19 cellular contexts compared by ENCODE assay signal in the genomic region with DNA sequence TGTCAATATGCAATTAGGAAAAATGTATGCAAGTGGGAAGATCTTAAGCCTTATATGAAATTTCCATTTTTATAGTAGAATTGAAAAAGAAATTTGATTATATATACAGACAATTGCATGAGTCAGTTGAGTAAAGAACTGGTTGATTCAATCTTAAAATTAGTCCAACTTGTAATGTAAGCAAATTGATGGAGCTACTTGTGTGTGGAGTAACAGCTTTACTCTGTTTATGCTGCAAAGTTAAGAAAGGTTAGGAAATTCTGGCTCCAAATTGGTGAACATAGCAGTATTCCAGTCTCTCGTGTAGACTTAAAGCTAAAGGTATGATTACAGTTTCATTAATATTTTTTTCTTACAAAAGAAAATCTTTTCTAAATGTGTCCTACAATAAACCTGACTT. TPM values are rescaled to one million over a fixed set of nuclear protein-coding genes. Genes with fewer than 3 reads are reported as not detected.
DNase-seq lines count a peak whose midpoint lies in the region; ATAC-seq, FAIRE-seq and TF ChIP-seq lines count a peak whose summit lies in the region.
"Had no signal": no experiment of that assay in that cellular context is flagged by ENCODE, and none has a peak within 500 bp of the region (broad histone marks: within the 10 kb centered on the region; RNA-seq: fewer than 3 reads in every experiment).

No MANE protein-coding gene starts in this region.

- H3K36me3 ChIP-seq in DND-41 (ENCODE audit: insufficient read depth, low read length) (peaks cover 51% of the 10 kb centered on the region), bronchial epithelial cell (ENCODE audit: control insufficient read depth, insufficient read depth, low read length) (peaks cover 4% of the 10 kb centered on the region), tibial nerve (peaks cover 0 to 5% (median 0%) of the 10 kb centered on the region in 3 donors)
- H3K36me3 ChIP-seq: thoracic aorta had no signal

- H3K4me3 Mint-ChIP-seq in T-helper 1 cell treated with Interleukin-12 subunit alpha and Interleukin-12 subunit beta and Interleukin-4 antibody, amounts not matched to agents 30 μg/mL and 1 μg/mL, for 36 hours: peak overlapping the region; percentile 99
- peak overlapping the region; percentile 85 for H3K4me3 Mint-ChIP-seq in natural killer cell
- H3K4me3 Mint-ChIP-seq: HFFc6 had no signal

- H3K4me1 ChIP-seq in DND-41 (ENCODE audit: insufficient read depth, low read length) (peaks cover 85% of the 10 kb centered on the region), tibial nerve (peaks cover 0 to 86% (median 27%) of the 10 kb centered on the region in 4 donors)

- TF ChIP-seq POLR2A in tibial nerve (IDR thresholded peaks at IDR 0.05): no peak

- no peak for ATAC-seq in DND-41 (ENCODE audit: insufficient read depth, low read depth)
- ATAC-seq in natural killer cell: no peak
- no peak for ATAC-seq in GM18873 (IDR thresholded peaks at IDR 0.05; ENCODE audit: low FRiP score, unreplicated experiment)
- ATAC-seq: pancreas had no signal

- WGBS in tibial nerve, 2 donors: 73 to 83% methylated on average over 1 of the region's 1 CpG

- H3K27ac Mint-ChIP-seq in T-helper 1 cell treated with Interleukin-12 subunit alpha and Interleukin-12 subunit beta and Interleukin-4 antibody, amounts not matched to agents 30 μg/mL and 1 μg/mL, for 36 hours: peak overlapping the region; percentile 75
- peak overlapping the region in 1 of 2 donors; percentile 87 for H3K27ac Mint-ChIP-seq in natural killer cell
- H3K27ac Mint-ChIP-seq: HFFc6 had no signal

- H3K4me3 ChIP-seq in DND-41 (ENCODE audit: low read depth in 1 of 2, low read length in 2 of 2): peak overlapping the region; percentile 23 to 68; a peak in 3 of 4 replicates
- no peak overlapping the region for H3K4me3 ChIP-seq in bronchial epithelial cell (ENCODE audit: low read depth, low read length)
- H3K4me3 ChIP-seq in tibial nerve: no peak overlapping the region
- H3K4me3 ChIP-seq: thoracic aorta had no signal

- peak overlapping the region; percentile 79 for H3K9ac ChIP-seq in DND-41 (ENCODE audit: low read depth, low read length)

- H3K27me3 ChIP-seq in DND-41 (ENCODE audit: insufficient read depth, low read length, poor library complexity) (no peaks in the 10 kb centered on the region), bronchial epithelial cell (ENCODE audit: control insufficient read depth, insufficient read depth, low read length) (no peaks in the 10 kb centered on the region), tibial nerve (no peaks in the 10 kb centered on the region)
- H3K27me3 ChIP-seq: pancreas had no signal

- peak overlapping the region; percentile 67 for H3K4me2 ChIP-seq in DND-41 (ENCODE audit: insufficient read depth, low read length)

- TF ChIP-seq EP300 in tibial nerve (IDR thresholded peaks at IDR 0.05): no peak

- intact Hi-C loops in natural killer cell (cut with micrococcal nuclease): no loop called here

- FAIRE-seq in bronchial epithelial cell (lab: Jason Lieb, UNC): no peak
- FAIRE-seq: astrocyte, GM12892, pancreas, TTC549 had no signal

- H2AFZ ChIP-seq in DND-41 (ENCODE audit: low read depth, low read length): no peak overlapping the region

- no peaks in the 10 kb centered on the region for H3K9me3 Mint-ChIP-seq in T-helper 1 cell treated with Interleukin-12 subunit alpha and Interleukin-12 subunit beta and Interleukin-4 antibody, amounts not matched to agents 30 μg/mL and 1 μg/mL, for 36 hours
- no peaks in the 10 kb centered on the region for H3K9me3 Mint-ChIP-seq in natural killer cell
- H3K9me3 Mint-ChIP-seq: HFFc6 had no signal

- no peaks in the 10 kb centered on the region for H3K27me3 Mint-ChIP-seq in T-helper 1 cell treated with Interleukin-12 subunit alpha and Interleukin-12 subunit beta and Interleukin-4 antibody, amounts not matched to agents 30 μg/mL and 1 μg/mL, for 36 hours (ENCODE audit: low read depth)
- no peaks in the 10 kb centered on the region for H3K27me3 Mint-ChIP-seq in natural killer cell (ENCODE audit: low read depth in 2 of 2)

- no peak for TF ChIP-seq CTCF in DND-41 (IDR thresholded peaks at IDR 0.05; ENCODE audit: borderline replicate concordance, extremely low read depth, low read length, poor library complexity, severe bottlenecking)
- TF ChIP-seq CTCF in bronchial epithelial cell (IDR thresholded peaks at IDR 0.05; ENCODE audit: insufficient read depth, low read length, severe bottlenecking): no peak
- TF ChIP-seq CTCF in natural killer cell (IDR thresholded peaks at IDR 0.05): no peak
- TF ChIP-seq CTCF in tibial nerve (IDR thresholded peaks at IDR 0.05): no peak

- H3K9me3 ChIP-seq in DND-41 (ENCODE audit: insufficient read depth, low read length, severe bottlenecking): no peaks in the 10 kb centered on the region
- no peaks in the 10 kb centered on the region for H3K9me3 ChIP-seq in tibial nerve
- H3K9me3 ChIP-seq: pancreas, thoracic aorta had no signal

- H4K20me1 ChIP-seq in DND-41 (ENCODE audit: insufficient read depth, low read length): no peaks in the 10 kb centered on the region; the same call in 1 of the 2 replicates

- H3K27ac ChIP-seq in DND-41 (ENCODE audit: low read length): peak overlapping the region; percentile 92
- peak overlapping the region in 1 of 4 donors; percentile 21 for H3K27ac ChIP-seq in tibial nerve
- H3K27ac ChIP-seq: 22Rv1, thoracic aorta had no signal

- peaks cover 83% of the 10 kb centered on the region for H3K36me3 Mint-ChIP-seq in T-helper 1 cell treated with Interleukin-12 subunit alpha and Interleukin-12 subunit beta and Interleukin-4 antibody, amounts not matched to agents 30 μg/mL and 1 μg/mL, for 36 hours (ENCODE audit: low read depth)
- H3K36me3 Mint-ChIP-seq in natural killer cell: peaks cover 8% of the 10 kb centered on the region

- H3K79me2 ChIP-seq in DND-41 (ENCODE audit: insufficient read depth, low read length): peaks cover 98% of the 10 kb centered on the region

- DNase-seq in T-helper 1 cell (no peak), DND-41 (no peak), bronchial epithelial cell (ENCODE audit: low read depth) (peak; percentile 40), natural killer cell (no peak), occipital lobe (lab: John Stamatoyannopoulos, UW) (no peak), tibial nerve (ENCODE audit: low spot score in 2 of 2) (no peak)
- DNase-seq: HFFc6, Kasumi-1, NCI-H1436, NCI-H345, pancreas, SIG-M5 had no signal

- H3K4me1 Mint-ChIP-seq in T-helper 1 cell treated with Interleukin-12 subunit alpha and Interleukin-12 subunit beta and Interleukin-4 antibody, amounts not matched to agents 30 μg/mL and 1 μg/mL, for 36 hours (ENCODE audit: low read depth): peaks cover 59% of the 10 kb centered on the region
- H3K4me1 Mint-ChIP-seq in natural killer cell: peaks cover 74 to 90% of the 10 kb centered on the region in 2 donors

RNA-seq across cellular contexts. Expression of gene TNFSF10, which starts 4.0 kb away (rescaled TPM):
- total RNA-seq in bronchial epithelial cell (15.5 and 24.6 TPM in 2 replicates), natural killer cell (10 to 100 TPM in 2 of 3 donors, 1 to 10 TPM in 1; 9.5 to 27.7 (median 18.4) TPM), occipital lobe (4.7 TPM), tibial nerve (10 to 100 TPM; 24.6 to 54.1 (median 37.3) TPM)

Comparison
In these comparisons a context has a peak if more than half of its experiments do, and no peak if none do; other contexts are left out.
1. H3K4me3 ChIP-seq: peak in DND-41 (2 of 2); none in bronchial epithelial cell (single experiment) and tibial nerve (0 of 4).